8 cellular contexts compared by ENCODE assay signal in the genomic region with DNA sequence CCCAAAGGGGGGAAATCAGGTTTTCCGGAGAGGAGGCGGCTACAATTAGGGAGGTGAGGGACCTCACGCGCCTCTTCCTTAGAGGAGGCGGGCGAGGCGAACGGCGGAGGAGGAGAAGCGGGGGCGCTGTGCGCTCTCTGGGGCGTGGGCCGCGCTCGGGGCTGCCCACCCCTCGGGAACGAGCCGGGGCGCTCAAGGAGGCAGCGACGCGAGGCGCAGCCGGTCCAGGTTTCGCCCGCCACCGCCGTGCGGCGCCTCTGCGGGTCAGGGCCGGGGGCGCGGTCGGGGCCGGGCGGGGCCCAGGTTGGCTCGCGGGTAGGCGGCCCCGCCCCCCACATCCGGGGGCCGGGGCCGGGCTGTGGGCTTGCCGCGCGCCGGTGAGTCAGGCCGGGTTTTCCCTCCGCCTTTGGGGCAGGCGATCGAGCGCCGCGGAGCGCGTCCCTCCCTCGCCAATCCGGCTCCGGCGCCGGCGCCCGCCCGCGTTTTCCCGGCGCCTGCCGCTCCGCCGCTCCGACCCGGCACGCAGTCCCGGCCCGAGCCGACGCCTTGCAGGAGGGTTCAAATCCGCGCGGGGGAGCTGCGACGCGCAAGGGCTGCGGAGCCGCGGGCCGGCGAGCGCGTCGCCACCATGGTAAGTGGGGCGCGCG. TPM values are rescaled to one million over a fixed set of nuclear protein-coding genes. Genes with fewer than 3 reads are reported as not detected.
DNase-seq lines count a peak whose midpoint lies in the region; ATAC-seq and TF ChIP-seq lines count a peak whose summit lies in the region.

A gene with protein sequence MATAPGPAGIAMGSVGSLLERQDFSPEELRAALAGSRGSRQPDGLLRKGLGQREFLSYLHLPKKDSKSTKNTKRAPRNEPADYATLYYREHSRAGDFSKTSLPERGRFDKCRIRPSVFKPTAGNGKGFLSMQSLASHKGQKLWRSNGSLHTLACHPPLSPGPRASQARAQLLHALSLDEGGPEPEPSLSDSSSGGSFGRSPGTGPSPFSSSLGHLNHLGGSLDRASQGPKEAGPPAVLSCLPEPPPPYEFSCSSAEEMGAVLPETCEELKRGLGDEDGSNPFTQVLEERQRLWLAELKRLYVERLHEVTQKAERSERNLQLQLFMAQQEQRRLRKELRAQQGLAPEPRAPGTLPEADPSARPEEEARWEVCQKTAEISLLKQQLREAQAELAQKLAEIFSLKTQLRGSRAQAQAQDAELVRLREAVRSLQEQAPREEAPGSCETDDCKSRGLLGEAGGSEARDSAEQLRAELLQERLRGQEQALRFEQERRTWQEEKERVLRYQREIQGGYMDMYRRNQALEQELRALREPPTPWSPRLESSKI (plus strand): TSS at position 392 of the 647 bp plus-strand sequence. CDS start 6,052 bp downstream, outside the sequence.

- no peaks in the 10 kb centered on the region for H3K9me2 ChIP-seq in PC-9 (ENCODE audit: insufficient read depth)

- no peaks in the 10 kb centered on the region; the same call in 1 of the 2 replicates for H3K79me2 ChIP-seq in PC-9 (ENCODE audit: low read depth)

- peaks cover 32% of the 10 kb centered on the region for H3F3A ChIP-seq in PC-9 (ENCODE audit: insufficient read depth, low read depth)

- H3K27ac ChIP-seq in PC-9, result no peak within 1 kb of the TSS

- TF ChIP-seq CTCF in AG10803 (conservative IDR thresholded peaks at IDR 0.05; ENCODE audit: low read length) (no peak), PC-9 (conservative IDR thresholded peaks at IDR 0.05) (no peak)

- no peaks in the 10 kb centered on the region for H4K20me1 ChIP-seq in PC-9 (ENCODE audit: insufficient read depth)

- DNase-seq in AG10803 (ENCODE audit: low read depth) (peak; percentile 20), PC-9 (peak; percentile 44 to 78), glomerular endothelial cell (ENCODE audit: extremely low read depth, low read depth, low spot score) (no peak), retina (peak; percentile 79), H4 (ENCODE audit: low spot score) (no peak)
- peak; percentile 77 for DNase-seq in activated effector memory CD4-positive, alpha-beta T cell treated with Interleukin-2 at 50 U/mL for 16 hours

- peak; percentile 66 for ATAC-seq in GM18868 (IDR thresholded peaks at IDR 0.05; ENCODE audit: unreplicated experiment)
- peak; percentile 48 for ATAC-seq in HG03139 (IDR thresholded peaks at IDR 0.05; ENCODE audit: unreplicated experiment)

- H3K4me3 ChIP-seq in AG10803 (ENCODE audit: low read length), result peak within 1 kb of the TSS; percentile 12; the same call in 1 of the 2 replicates
- peak within 1 kb of the TSS; percentile 65 for H3K4me3 ChIP-seq in PC-9

- H3K27me3 ChIP-seq in PC-9 (ENCODE audit: insufficient read depth, low read depth), result no peaks in the 10 kb centered on the region

- peak within 1 kb of the TSS; percentile 81 for H2AFZ ChIP-seq in PC-9

- H3K9me3 ChIP-seq in PC-9 (ENCODE audit: insufficient read depth, low read depth), result no peaks in the 10 kb centered on the region

- peaks cover 42% of the 10 kb centered on the region for H3K4me1 ChIP-seq in PC-9 (replicated peaks; ENCODE audit: insufficient read depth)

- no TSS peak for BruUV-seq in PC-9 (replicated peaks; lab: Mats Ljungman, UMichigan)

- H3K4me2 ChIP-seq in PC-9, result peak within 1 kb of the TSS; percentile 75

- CTCF ChIA-PET in PC-9 (lab: Charles Lee), result no interaction called here

- no peaks in the 10 kb centered on the region for H3K36me3 ChIP-seq in PC-9 (ENCODE audit: low read depth)

- intact Hi-C loops in PC-9 (cut with micrococcal nuclease; ENCODE audit: unreplicated experiment), result no loop called here

- POLR2A ChIA-PET in PC-9 (lab: Charles Lee; ENCODE audit: unreplicated experiment), result no interaction called here

RNA-seq across cellular contexts. Expression of the gene that starts here (rescaled TPM):
- 0.81 and 1.1 TPM in 2 replicates for total RNA-seq in PC-9 (2021)
- total RNA-seq in glomerular endothelial cell, result 42.8 and 103 TPM in 2 replicates
- total RNA-seq in H4 (2014; rRNA removed; shearing (Covaris generic)), result 0.25 and 0.39 TPM in 2 replicates

Comparison
In these comparisons a context has a peak if more than half of its experiments do, and no peak if none do; other contexts are left out.
1. RNA of the gene that starts here (total RNA-seq): 42.8 to 103 TPM in glomerular endothelial cell; 0.81 to 1.1 TPM in PC-9 and 0.25 to 0.39 TPM in H4; every median in the first group is over 10 times any median in the second.
2. DNase-seq: peak in AG10803 (single experiment), PC-9 (2 of 2), activated effector memory CD4-positive, alpha-beta T cell treated with Interleukin-2 at 50 U/mL for 16 hours (single experiment) and retina (single experiment); none in glomerular endothelial cell (single experiment) and H4 (single experiment).